In genomic region chr9:4574657-4575243, GRCh38 we compare ENCODE assay signal across 13 cellular contexts.
DNase-seq lines count a peak whose midpoint lies in the region; ATAC-seq and TF ChIP-seq lines count a peak whose summit lies in the region.
"Had no signal": no experiment of that assay in that cellular context is flagged by ENCODE, and none has a peak within 500 bp of the region (broad histone marks: within the 10 kb centered on the region; RNA-seq: fewer than 3 reads in every experiment).

No MANE protein-coding gene starts in this region.

- peaks cover 14% of the 10 kb centered on the region for H3K4me1 ChIP-seq in CD4-positive, alpha-beta memory T cell (ENCODE audit: insufficient read depth, low read length)
- no peaks in the 10 kb centered on the region for H3K4me1 ChIP-seq in right cardiac atrium (ENCODE audit: control insufficient read depth, insufficient read depth, low read length)

- H3K36me3 ChIP-seq in CD4-positive, alpha-beta memory T cell (ENCODE audit: insufficient read depth, low read length): no peaks in the 10 kb centered on the region

- H3K9me3 ChIP-seq in CD4-positive, alpha-beta memory T cell (ENCODE audit: control insufficient read depth in 1 of 2, low read length in 2 of 2): no peaks in the 10 kb centered on the region
- no peaks in the 10 kb centered on the region for H3K9me3 ChIP-seq in right cardiac atrium (ENCODE audit: control insufficient read depth, low read length)

- TF ChIP-seq CTCF in GM12865 (IDR thresholded peaks at IDR 0.05; ENCODE audit: insufficient read depth, low read depth, low read length, missing control alignments): no peak

- DNase-seq in GM12865 (ENCODE audit: low read depth) (peak; percentile 73), Kasumi-1 (lab: John Stamatoyannopoulos, UW) (no peak), NCI-H2196 (lab: John Stamatoyannopoulos, UW; ENCODE audit: unreplicated experiment) (no peak), right cardiac atrium (no peak)
- DNase-seq in activated T-cell treated with anti-CD3 and anti-CD28 coated beads, Interleukin-2, amount 50 U/mL, for 72 hours: peak; percentile 28 to 35
- no peak for DNase-seq in CD4-positive, alpha-beta memory T cell
- DNase-seq: GF-D8, MM.1S, retina, RPMI8226 had no signal

- ATAC-seq in GM18907 (IDR thresholded peaks at IDR 0.05; ENCODE audit: unreplicated experiment) (peak; percentile 50), HG02870 (IDR thresholded peaks at IDR 0.05; ENCODE audit: unreplicated experiment) (peak; percentile 67), right cardiac atrium (no peak)
- ATAC-seq in activated T-cell treated with anti-CD3 and anti-CD28 coated beads, Interleukin-2, amount 50 U/mL, for 72 hours (replicated peaks in 1 of 2): peak; percentile 89 to 93

- H3K27me3 Mint-ChIP-seq in activated T-cell treated with anti-CD3 and anti-CD28 coated beads, Interleukin-2, amount 50 U/mL, for 72 hours (ENCODE audit: low read depth): no peaks in the 10 kb centered on the region
- peaks cover 0 to 2% of the 10 kb centered on the region in 2 donors for H3K27me3 Mint-ChIP-seq in CD4-positive, alpha-beta memory T cell

- intact Hi-C loops in CD4-positive, alpha-beta memory T cell (cut with micrococcal nuclease): no loop called here
- intact Hi-C loops in right cardiac atrium (cut with DNase I): no loop called here

- no peak overlapping the region for H3K27ac ChIP-seq in CD4-positive, alpha-beta memory T cell (ENCODE audit: low read depth, low read length)
- H3K27ac ChIP-seq in right cardiac atrium (ENCODE audit: low read length): no peak overlapping the region

- peaks cover 30% of the 10 kb centered on the region for H3K4me1 Mint-ChIP-seq in activated T-cell treated with anti-CD3 and anti-CD28 coated beads, Interleukin-2, amount 50 U/mL, for 72 hours (ENCODE audit: low read depth)
- H3K4me1 Mint-ChIP-seq in CD4-positive, alpha-beta memory T cell: peaks cover 16 to 26% (median 22%) of the 10 kb centered on the region in 4 donors
- H3K4me1 Mint-ChIP-seq: CD14-positive monocyte had no signal

- H3K36me3 Mint-ChIP-seq in activated T-cell treated with anti-CD3 and anti-CD28 coated beads, Interleukin-2, amount 50 U/mL, for 72 hours (ENCODE audit: insufficient read depth in 2 of 2): no peaks in the 10 kb centered on the region
- no peaks in the 10 kb centered on the region for H3K36me3 Mint-ChIP-seq in CD4-positive, alpha-beta memory T cell
- H3K36me3 Mint-ChIP-seq: CD14-positive monocyte had no signal

- peak overlapping the region; percentile 60 for H3K27ac Mint-ChIP-seq in activated T-cell treated with anti-CD3 and anti-CD28 coated beads, Interleukin-2, amount 50 U/mL, for 72 hours
- no peak overlapping the region for H3K27ac Mint-ChIP-seq in CD4-positive, alpha-beta memory T cell

- POLR2A ChIA-PET in CD4-positive, alpha-beta memory T cell (lab: Charles Lee; ENCODE audit: partially characterized antibody): interaction anchor here (0.7 to 1.8 kb wide), 2 partner anchors 95 to 167 kb away, joined by 3 read pairs; no protein-coding TSS in a partner anchor

- WGBS in right cardiac atrium: 90% methylated on average over 7 of the region's 7 CpGs

- H3K27me3 ChIP-seq in CD4-positive, alpha-beta memory T cell (ENCODE audit: insufficient read depth, low read length): no peaks in the 10 kb centered on the region
- no peaks in the 10 kb centered on the region for H3K27me3 ChIP-seq in right cardiac atrium (ENCODE audit: control insufficient read depth, insufficient read depth)

- H3K9me3 Mint-ChIP-seq in activated T-cell treated with anti-CD3 and anti-CD28 coated beads, Interleukin-2, amount 50 U/mL, for 72 hours: no peaks in the 10 kb centered on the region
- no peaks in the 10 kb centered on the region for H3K9me3 Mint-ChIP-seq in CD4-positive, alpha-beta memory T cell

- peak overlapping the region in 1 of 2 donors; percentile 26 for H3K4me3 Mint-ChIP-seq in activated T-cell treated with anti-CD3 and anti-CD28 coated beads, Interleukin-2, amount 50 U/mL, for 72 hours
- H3K4me3 Mint-ChIP-seq in CD4-positive, alpha-beta memory T cell: no peak overlapping the region
- H3K4me3 Mint-ChIP-seq: CD14-positive monocyte had no signal

- CTCF ChIA-PET in CD4-positive, alpha-beta memory T cell (lab: Charles Lee; ENCODE audit: partially characterized antibody): no interaction called here

- H3K4me3 ChIP-seq in GM12865 (ENCODE audit: low read depth, low read length) (no peak overlapping the region), right cardiac atrium (ENCODE audit: low read length) (no peak overlapping the region)
- H3K4me3 ChIP-seq in CD4-positive, alpha-beta memory T cell (ENCODE audit: low read length in 2 of 2): no peak overlapping the region

Comparison
In these comparisons a context has a peak if more than half of its experiments do, and no peak if none do; other contexts are left out.
1. DNase-seq: peak in GM12865 (single experiment) and activated T-cell treated with anti-CD3 and anti-CD28 coated beads, Interleukin-2, amount 50 U/mL, for 72 hours (2 of 2); none in Kasumi-1 (0 of 2), NCI-H2196 (single experiment), CD4-positive, alpha-beta memory T cell (0 of 5) and right cardiac atrium (0 of 3).
2. ATAC-seq: peak in GM18907 (single experiment), HG02870 (single experiment) and activated T-cell treated with anti-CD3 and anti-CD28 coated beads, Interleukin-2, amount 50 U/mL, for 72 hours (2 of 2); none in right cardiac atrium (0 of 2).